13 cellular contexts compared by ENCODE assay signal in the genomic region with DNA sequence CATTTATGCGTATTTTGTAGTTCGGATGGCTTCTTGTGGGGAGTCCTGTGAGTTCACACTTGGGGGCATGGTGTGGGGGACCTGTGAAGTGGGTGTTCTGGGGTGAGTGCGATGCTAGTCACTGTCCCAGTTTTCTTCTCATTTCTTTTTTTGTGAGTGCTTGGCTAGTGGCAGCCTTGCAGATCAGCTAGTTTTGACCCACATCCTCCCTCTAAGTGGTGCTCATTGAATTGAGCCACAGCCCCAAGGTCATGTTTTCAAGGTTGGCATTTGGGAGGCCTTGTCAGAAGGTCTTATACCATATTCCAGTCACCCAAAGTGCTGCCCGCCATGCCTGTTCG. TPM values are rescaled to one million over a fixed set of nuclear protein-coding genes. Genes with fewer than 3 reads are reported as not detected.
DNase-seq lines count a peak whose midpoint lies in the region; ATAC-seq, FAIRE-seq and TF ChIP-seq lines count a peak whose summit lies in the region.
"Had no signal": no experiment of that assay in that cellular context is flagged by ENCODE, and none has a peak within 500 bp of the region (broad histone marks: within the 10 kb centered on the region; RNA-seq: fewer than 3 reads in every experiment).

No MANE protein-coding gene starts in this region.

- H3K27ac ChIP-seq in kidney (ENCODE audit: low read depth in 2 of 2, low read length in 2 of 2), result peak overlapping the region in 1 of 2 donors; percentile 13

- H3K9ac ChIP-seq in kidney (ENCODE audit: low read length in 2 of 2), result no peak overlapping the region

- peak overlapping the region; percentile 96 for H3K27ac Mint-ChIP-seq in activated T-helper 17 cell treated with anti-CD3 and anti-CD28 coated beads, Interleukin-2, amount 50 U/mL, for 72 hours
- peak overlapping the region; percentile 80 to 96 (median 92) for H3K27ac Mint-ChIP-seq in naive thymus-derived CD8-positive, alpha-beta T cell

- H3K36me3 ChIP-seq in kidney (ENCODE audit: control insufficient read depth in 1 of 2, insufficient read depth in 2 of 2, low read length in 2 of 2), result no peaks in the 10 kb centered on the region
- H3K36me3 ChIP-seq: BE2C had no signal

- intact Hi-C loops in kidney (cut with DNase I), result no loop called here

- H3K4me3 ChIP-seq in kidney (ENCODE audit: low read length in 2 of 2), result no peak overlapping the region

- peaks cover 3% of the 10 kb centered on the region for H3K9me3 Mint-ChIP-seq in activated T-helper 17 cell treated with anti-CD3 and anti-CD28 coated beads, Interleukin-2, amount 50 U/mL, for 72 hours
- no peaks in the 10 kb centered on the region for H3K9me3 Mint-ChIP-seq in naive thymus-derived CD8-positive, alpha-beta T cell

- ATAC-seq in activated T-helper 17 cell treated with anti-CD3 and anti-CD28 coated beads, Interleukin-2, amount 50 U/mL, for 72 hours (replicated peaks), result peak; percentile 55
- peak; percentile 67 to 79 for ATAC-seq in naive thymus-derived CD8-positive, alpha-beta T cell
- ATAC-seq in HG02623 (IDR thresholded peaks at IDR 0.05; ENCODE audit: unreplicated experiment), result no peak
- ATAC-seq: left colon had no signal

- no peak for TF ChIP-seq CTCF in kidney (IDR thresholded peaks at IDR 0.05; ENCODE audit: borderline replicate concordance, extremely low read depth, insufficient read depth)

- no peaks in the 10 kb centered on the region for H3K9me3 ChIP-seq in kidney (ENCODE audit: control insufficient read depth in 1 of 2, low read length in 2 of 2)
- H3K9me3 ChIP-seq: BE2C had no signal

- peak; percentile 73 for DNase-seq in stimulated activated naive CD4-positive, alpha-beta T cell treated with Interleukin-2 at 50 U/mL for 16 hours (lab: John Stamatoyannopoulos, UW)
- DNase-seq in stimulated activated naive CD4-positive, alpha-beta T cell (lab: John Stamatoyannopoulos, UW), result no peak
- DNase-seq in naive thymus-derived CD8-positive, alpha-beta T cell, result peak in 5 of 10 donors; percentile 10 to 62 (median 36)
- DNase-seq in Kasumi-1 (lab: John Stamatoyannopoulos, UW), result no peak
- DNase-seq in SHP77 (lab: John Stamatoyannopoulos, UW), result no peak
- no peak for DNase-seq in kidney
- DNase-seq: BE2C, foreskin melanocyte, left colon, NCI-H510A treated with DMSO at 0.1 percent for 48 hours, SIG-M5 had no signal

- FAIRE-seq in kidney (lab: Jason Lieb, UNC), result no peak

- H3K36me3 Mint-ChIP-seq in activated T-helper 17 cell treated with anti-CD3 and anti-CD28 coated beads, Interleukin-2, amount 50 U/mL, for 72 hours (ENCODE audit: low read depth), result peaks cover 31% of the 10 kb centered on the region
- H3K36me3 Mint-ChIP-seq in naive thymus-derived CD8-positive, alpha-beta T cell, result no peaks in the 10 kb centered on the region

- H3K4me1 Mint-ChIP-seq in activated T-helper 17 cell treated with anti-CD3 and anti-CD28 coated beads, Interleukin-2, amount 50 U/mL, for 72 hours, result peaks cover 55% of the 10 kb centered on the region
- peaks cover 30 to 86% (median 59%) of the 10 kb centered on the region in 4 donors for H3K4me1 Mint-ChIP-seq in naive thymus-derived CD8-positive, alpha-beta T cell

- H3K27me3 Mint-ChIP-seq in activated T-helper 17 cell treated with anti-CD3 and anti-CD28 coated beads, Interleukin-2, amount 50 U/mL, for 72 hours, result no peaks in the 10 kb centered on the region
- no peaks in the 10 kb centered on the region for H3K27me3 Mint-ChIP-seq in naive thymus-derived CD8-positive, alpha-beta T cell

- POLR2A ChIA-PET in naive thymus-derived CD8-positive, alpha-beta T cell (lab: Charles Lee), result interaction anchor here (2.4 to 3.7 kb wide), 2 partner anchors 9 to 43 kb away, joined by 13 to 38 read pairs; no protein-coding TSS in a partner anchor

- peak overlapping the region; percentile 64 for H3K4me3 Mint-ChIP-seq in activated T-helper 17 cell treated with anti-CD3 and anti-CD28 coated beads, Interleukin-2, amount 50 U/mL, for 72 hours
- H3K4me3 Mint-ChIP-seq in naive thymus-derived CD8-positive, alpha-beta T cell, result peak overlapping the region in 7 of 10 donors; percentile 48 to 82 (median 69)

- H3K4me1 ChIP-seq in kidney (ENCODE audit: control insufficient read depth in 1 of 2, insufficient read depth in 1 of 2, low read depth in 1 of 2, low read length in 2 of 2), result peaks cover 4 to 22% of the 10 kb centered on the region in 2 donors
- H3K4me1 ChIP-seq: BE2C had no signal

RNA-seq across cellular contexts. Expression of a gene that starts 31.7 kb away (rescaled TPM):
- 10 to 100 TPM; 36.1 to 52.8 TPM for total RNA-seq in activated T-helper 17 cell treated with anti-CD3 and anti-CD28 coated beads, Interleukin-2, amount 50 U/mL, for 72 hours
- 10 to 100 TPM; 21.7 to 23.7 TPM for total RNA-seq in naive thymus-derived CD8-positive, alpha-beta T cell
- 10 to 100 TPM in 1 of 3 donors, 1 to 10 TPM in 2; 4.3 to 10.2 (median 5.3) TPM for polyA plus RNA-seq in naive thymus-derived CD8-positive, alpha-beta T cell
- total RNA-seq in kidney, result 80.5 TPM
- 9.2 TPM for polyA plus RNA-seq in kidney (ENCODE audit: insufficient read depth, low read depth, low replicate concordance)
